ENCODE assay signal across 28 cellular contexts in the genomic region with DNA sequence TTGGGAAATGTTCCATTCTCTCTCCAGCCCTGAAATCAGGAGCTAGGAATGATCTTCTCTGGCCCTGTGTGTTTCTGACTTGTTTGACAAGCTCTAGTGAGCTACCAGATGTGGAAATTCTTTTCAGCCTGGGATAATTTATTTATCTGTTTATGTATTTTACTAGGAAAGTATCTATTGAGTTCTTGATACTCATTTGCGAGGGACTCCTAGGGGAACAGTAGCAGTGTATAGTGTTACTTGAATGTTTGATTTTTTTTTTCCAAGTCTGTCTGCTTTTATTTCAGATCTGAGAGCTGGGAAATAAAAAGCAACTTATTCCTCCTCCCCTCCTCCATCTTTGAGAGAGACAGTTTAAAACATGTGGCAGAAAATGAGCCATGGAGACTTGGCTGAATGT.
"Had no signal": no experiment of that assay in that cellular context is flagged by ENCODE, and none has a peak within 500 bp of the region (broad histone marks: within the 10 kb centered on the region; RNA-seq: fewer than 3 reads in every experiment).

No MANE protein-coding gene starts in this region.

- H3K36me3 ChIP-seq: ovary, right lobe of liver, thyroid gland, upper lobe of left lung, vagina had no signal

- H3K27ac ChIP-seq: ovary, parathyroid adenoma, psoas muscle, right lobe of liver, sigmoid colon, stomach, thoracic aorta, thyroid gland, tibial nerve, upper lobe of left lung, vagina had no signal

- H3K36me3 Mint-ChIP-seq: natural killer cell had no signal

- ATAC-seq: natural killer cell; psoas muscle; right cardiac atrium; right lobe of liver; stimulated activated effector memory CD8-positive, alpha-beta T cell treated with anti-CD3 and anti-CD28 coated beads, Interleukin-12 subunit alpha, Interleukin-12 subunit beta, amount 100 ng/mL, for 72 hours; stimulated activated naive B cell treated with anti-CD40 and anti-IgM and Interleukin-4, amounts not matched to agents 10 μg/mL and 1 μg/mL and 100 μg/mL, for 72 hours had no signal

- H3K9me3 Mint-ChIP-seq: natural killer cell; stimulated activated effector memory CD8-positive, alpha-beta T cell treated with anti-CD3 and anti-CD28 coated beads, Interleukin-12 subunit alpha, Interleukin-12 subunit beta, amount 100 ng/mL, for 72 hours; stimulated activated naive CD8-positive, alpha-beta T cell treated with anti-CD3 and anti-CD28 coated beads, Interleukin-15, Interleukin-2, amounts not matched to agents 100 ng/mL and 50 ng/mL, for 24 hours had no signal

- H3K9me3 ChIP-seq: ovary, psoas muscle, sigmoid colon, stomach, thoracic aorta, thyroid gland, vagina had no signal

- H3K27ac Mint-ChIP-seq: natural killer cell; nephron progenitor cell; progenitor cell of endocrine pancreas; stimulated activated effector memory CD8-positive, alpha-beta T cell treated with anti-CD3 and anti-CD28 coated beads, Interleukin-12 subunit alpha, Interleukin-12 subunit beta, amount 100 ng/mL, for 72 hours; stimulated activated naive B cell treated with anti-CD40 and anti-IgM and Interleukin-4, amounts not matched to agents 10 μg/mL and 1 μg/mL and 100 μg/mL, for 72 hours; stimulated activated naive CD8-positive, alpha-beta T cell treated with anti-CD3 and anti-CD28 coated beads, Interleukin-15, Interleukin-2, amounts not matched to agents 100 ng/mL and 50 ng/mL, for 24 hours had no signal

- H3K27me3 ChIP-seq: ovary, right lobe of liver, sigmoid colon, stomach, thyroid gland, tibial nerve, upper lobe of left lung, vagina had no signal

- H3K4me1 ChIP-seq: parathyroid adenoma, psoas muscle, right lobe of liver, upper lobe of left lung, vagina had no signal

- DNase-seq: natural killer cell; nephron progenitor cell; occipital lobe; ovary; posterior cingulate gyrus; psoas muscle; right cardiac atrium; right lobe of liver; sigmoid colon; small intestine; stimulated activated CD4-positive, alpha-beta T cell treated with anti-CD3 and anti-CD28 coated beads, Interleukin-15, amount 100 ng/mL, for 24 hours; stimulated activated CD4-positive, alpha-beta T cell treated with anti-CD3 and anti-CD28 coated beads, Interleukin-2, amount 100 ng/mL, for 24 hours; stimulated activated CD4-positive, alpha-beta T cell treated with anti-CD3 and anti-CD28 coated beads, Interleukin-2, amount 100 ng/mL, for 48 hours; stimulated activated CD4-positive, alpha-beta T cell treated with anti-CD3 and anti-CD28 coated beads, Interleukin-4, amount 100 ng/mL, for 24 hours; stimulated activated naive B cell treated with anti-CD40 and anti-IgM and Interleukin-4, amounts not matched to agents 10 μg/mL and 1 μg/mL and 100 μg/mL, for 72 hours; stimulated activated naive CD4-positive, alpha-beta T cell treated with Interleukin-2 at 50 U/mL for 16 hours; stomach; thyroid gland; trophoblast cell; upper lobe of left lung had no signal

- H3K4me3 Mint-ChIP-seq: natural killer cell; nephron progenitor cell; neural crest cell; stimulated activated effector memory CD8-positive, alpha-beta T cell treated with anti-CD3 and anti-CD28 coated beads, Interleukin-12 subunit alpha, Interleukin-12 subunit beta, amount 100 ng/mL, for 72 hours; stimulated activated naive B cell treated with anti-CD40 and anti-IgM and Interleukin-4, amounts not matched to agents 10 μg/mL and 1 μg/mL and 100 μg/mL, for 72 hours; stimulated activated naive CD8-positive, alpha-beta T cell treated with anti-CD3 and anti-CD28 coated beads, Interleukin-15, Interleukin-2, amounts not matched to agents 100 ng/mL and 50 ng/mL, for 24 hours had no signal

- H3K4me3 ChIP-seq: ovary, psoas muscle, right lobe of liver, sigmoid colon, stomach, thoracic aorta, thyroid gland, tibial nerve, upper lobe of left lung, vagina had no signal

- H3K4me1 Mint-ChIP-seq: neural crest cell; stimulated activated naive B cell treated with anti-CD40 and anti-IgM and Interleukin-4, amounts not matched to agents 10 μg/mL and 1 μg/mL and 100 μg/mL, for 72 hours had no signal

- H3K27me3 Mint-ChIP-seq: progenitor cell of endocrine pancreas; stimulated activated naive B cell treated with anti-CD40 and anti-IgM and Interleukin-4, amounts not matched to agents 10 μg/mL and 1 μg/mL and 100 μg/mL, for 72 hours; stimulated activated naive CD8-positive, alpha-beta T cell treated with anti-CD3 and anti-CD28 coated beads, Interleukin-15, Interleukin-2, amounts not matched to agents 100 ng/mL and 50 ng/mL, for 24 hours had no signal
